Comparison of ENCODE assay signal across 29 cellular contexts in the genomic region with DNA sequence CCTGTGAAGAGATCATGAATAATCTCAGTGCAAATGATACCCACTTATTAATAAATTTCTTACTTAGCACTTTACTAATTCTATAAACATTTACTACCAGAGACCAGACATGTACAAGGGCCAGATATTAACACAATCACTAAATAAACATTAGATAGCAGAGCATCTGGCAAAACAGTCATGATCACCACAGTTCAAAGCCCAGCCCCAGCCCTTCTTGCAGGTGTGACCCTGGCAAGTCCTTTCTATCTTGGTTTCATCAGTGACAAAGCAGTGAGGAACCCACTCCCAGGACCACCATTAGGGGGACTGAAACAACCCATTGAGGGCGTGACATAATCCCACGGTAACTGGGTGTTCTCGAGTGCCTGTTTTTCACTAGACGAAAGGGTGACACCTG. TPM values are rescaled to one million over a fixed set of nuclear protein-coding genes. Genes with fewer than 3 reads are reported as not detected.
DNase-seq lines count a peak whose midpoint lies in the region; ATAC-seq and TF ChIP-seq lines count a peak whose summit lies in the region.
"Had no signal": no experiment of that assay in that cellular context is flagged by ENCODE, and none has a peak within 500 bp of the region (broad histone marks: within the 10 kb centered on the region; RNA-seq: fewer than 3 reads in every experiment).

No MANE protein-coding gene starts in this region.

- no peaks in the 10 kb centered on the region for H3K27me3 Mint-ChIP-seq in activated naive CD8-positive, alpha-beta T cell
- no peaks in the 10 kb centered on the region for H3K27me3 Mint-ChIP-seq in activated naive CD8-positive, alpha-beta T cell treated with anti-CD3 and anti-CD28 coated beads, Interleukin-2, amount 50 U/mL, for 24 hours
- peaks cover 8% of the 10 kb centered on the region for H3K27me3 Mint-ChIP-seq in glutamatergic neuron (ENCODE audit: unreplicated experiment)
- H3K27me3 Mint-ChIP-seq: activated CD4-positive, alpha-beta T cell treated with anti-CD3 and anti-CD28 coated beads, Interleukin-2, amount 10 ng/mL, durations not matched to agents 7 days and 5 days had no signal

- no peak overlapping the region for H3K27ac ChIP-seq in prostate gland
- H3K27ac ChIP-seq in vagina: no peak overlapping the region
- H3K27ac ChIP-seq: brain microvascular endothelial cell, left ventricle myocardium inferior, skin epidermis, WERI-Rb-1 had no signal

- H3K27me3 ChIP-seq in prostate gland (replicated peaks; ENCODE audit: insufficient read depth) (no peaks in the 10 kb centered on the region), vagina (no peaks in the 10 kb centered on the region)
- H3K27me3 ChIP-seq: brain microvascular endothelial cell had no signal

- H3K9me3 Mint-ChIP-seq in activated naive CD8-positive, alpha-beta T cell (ENCODE audit: low read depth): no peaks in the 10 kb centered on the region
- no peaks in the 10 kb centered on the region for H3K9me3 Mint-ChIP-seq in activated naive CD8-positive, alpha-beta T cell treated with anti-CD3 and anti-CD28 coated beads, Interleukin-2, amount 50 U/mL, for 24 hours
- peaks cover 3% of the 10 kb centered on the region for H3K9me3 Mint-ChIP-seq in glutamatergic neuron (ENCODE audit: unreplicated experiment)
- H3K9me3 Mint-ChIP-seq: activated CD4-positive, alpha-beta T cell treated with anti-CD3 and anti-CD28 coated beads, Interleukin-2, amount 10 ng/mL, durations not matched to agents 7 days and 5 days; immature natural killer cell; nephron had no signal

- H3K4me3 ChIP-seq in prostate gland: no peak overlapping the region
- H3K4me3 ChIP-seq in vagina: no peak overlapping the region
- H3K4me3 ChIP-seq: HAP-1, left ventricle myocardium inferior, skin epidermis had no signal

- H3K4me1 ChIP-seq in prostate gland (replicated peaks): no peaks in the 10 kb centered on the region
- H3K4me1 ChIP-seq in vagina: peaks cover 6% of the 10 kb centered on the region
- H3K4me1 ChIP-seq: HAP-1 had no signal

- H3K27ac Mint-ChIP-seq in activated naive CD8-positive, alpha-beta T cell: peak overlapping the region; percentile 28
- no peak overlapping the region for H3K27ac Mint-ChIP-seq in activated naive CD8-positive, alpha-beta T cell treated with anti-CD3 and anti-CD28 coated beads, Interleukin-2, amount 50 U/mL, for 24 hours
- peak overlapping the region; percentile 36 for H3K27ac Mint-ChIP-seq in glutamatergic neuron (ENCODE audit: unreplicated experiment)
- H3K27ac Mint-ChIP-seq: activated CD4-positive, alpha-beta T cell treated with anti-CD3 and anti-CD28 coated beads, Interleukin-2, amount 10 ng/mL, durations not matched to agents 7 days and 5 days; immature natural killer cell; nephron had no signal

- H3K36me3 ChIP-seq in prostate gland (peaks cover 18 to 42% of the 10 kb centered on the region in 2 donors), vagina (peaks cover 0 to 95% of the 10 kb centered on the region in 2 donors)

- H3K4me3 Mint-ChIP-seq in activated naive CD8-positive, alpha-beta T cell: no peak overlapping the region
- H3K4me3 Mint-ChIP-seq in activated naive CD8-positive, alpha-beta T cell treated with anti-CD3 and anti-CD28 coated beads, Interleukin-2, amount 50 U/mL, for 24 hours: no peak overlapping the region
- H3K4me3 Mint-ChIP-seq in glutamatergic neuron (ENCODE audit: unreplicated experiment): no peak overlapping the region
- H3K4me3 Mint-ChIP-seq: activated CD4-positive, alpha-beta T cell treated with anti-CD3 and anti-CD28 coated beads, Interleukin-2, amount 10 ng/mL, durations not matched to agents 7 days and 5 days; immature natural killer cell; nephron had no signal

- no peak for DNase-seq in activated naive CD8-positive, alpha-beta T cell treated with anti-CD3 and anti-CD28 coated beads, Interleukin-2, amount 50 U/mL, for 24 hours
- DNase-seq in glutamatergic neuron (no peak), posterior vena cava (ENCODE audit: low spot score) (peak; percentile 26), NCI-H1417 (lab: John Stamatoyannopoulos, UW) (no peak), prostate gland (ENCODE audit: low spot score) (no peak), vagina (ENCODE audit: extremely low spot score in 2 of 2) (no peak)
- DNase-seq: ACHN; activated CD4-positive, alpha-beta T cell treated with anti-CD3 and anti-CD28 coated beads, Interleukin-2, amount 10 ng/mL, durations not matched to agents 7 days and 5 days; activated effector memory CD4-positive, alpha-beta T cell treated with Interleukin-2 at 50 U/mL for 16 hours; brain microvascular endothelial cell; C1 segment of cervical spinal cord; Calu3; effector CD4-positive, alpha-beta T cell; foreskin fibroblast; hippocampal formation; immature natural killer cell; left ventricle myocardium inferior; midbrain; stimulated activated CD4-positive, alpha-beta T cell treated with anti-CD3 and anti-CD28 coated beads, Interleukin-1b, Interleukin-23, amount 100 ng/mL, for 48 hours; substantia nigra; T-helper 9 cell; WERI-Rb-1 had no signal

- H3K9me3 ChIP-seq in prostate gland (no peaks in the 10 kb centered on the region), vagina (no peaks in the 10 kb centered on the region)
- H3K9me3 ChIP-seq: HAP-1, left ventricle myocardium inferior had no signal

- H3K4me1 Mint-ChIP-seq in activated naive CD8-positive, alpha-beta T cell (ENCODE audit: low read depth): peaks cover 30% of the 10 kb centered on the region
- H3K4me1 Mint-ChIP-seq in activated naive CD8-positive, alpha-beta T cell treated with anti-CD3 and anti-CD28 coated beads, Interleukin-2, amount 50 U/mL, for 24 hours: peaks cover 15% of the 10 kb centered on the region
- peaks cover 13% of the 10 kb centered on the region for H3K4me1 Mint-ChIP-seq in glutamatergic neuron (ENCODE audit: low read depth, unreplicated experiment)

- TF ChIP-seq POLR2A in prostate gland (IDR thresholded peaks at IDR 0.05): no peak
- TF ChIP-seq POLR2A in vagina (IDR thresholded peaks at IDR 0.05): no peak

- ATAC-seq in activated naive CD8-positive, alpha-beta T cell treated with anti-CD3 and anti-CD28 coated beads, Interleukin-2, amount 50 U/mL, for 24 hours: no peak

- TF ChIP-seq CTCF in glutamatergic neuron (IDR thresholded peaks at IDR 0.05; ENCODE audit: partially characterized antibody, unreplicated experiment) (no peak), prostate gland (IDR thresholded peaks at IDR 0.05) (no peak), vagina (IDR thresholded peaks at IDR 0.05) (no peak)

- peaks cover 7% of the 10 kb centered on the region for H3K36me3 Mint-ChIP-seq in activated naive CD8-positive, alpha-beta T cell
- H3K36me3 Mint-ChIP-seq in activated naive CD8-positive, alpha-beta T cell treated with anti-CD3 and anti-CD28 coated beads, Interleukin-2, amount 50 U/mL, for 24 hours (ENCODE audit: low read depth): peaks cover 51% of the 10 kb centered on the region
- H3K36me3 Mint-ChIP-seq in glutamatergic neuron (ENCODE audit: unreplicated experiment): no peaks in the 10 kb centered on the region

- WGBS in prostate gland: 86% methylated on average over 4 of the region's 4 CpGs

- intact Hi-C loops in posterior vena cava (cut with DNase I) (no loop called here), prostate gland (cut with DNase I) (no loop called here), vagina (cut with DNase I) (no loop called here)

RNA-seq across cellular contexts. Expression of a gene that starts 11.6 kb away (rescaled TPM):
- 39.5 TPM for total RNA-seq in glutamatergic neuron (ENCODE audit: unreplicated experiment)
- 10 to 100 TPM; 26.8 to 26.9 TPM for total RNA-seq in posterior vena cava
- 10 to 100 TPM; 47.7 to 87.0 TPM for total RNA-seq in prostate gland
- total RNA-seq in vagina: 36.8 TPM

RNA-seq across cellular contexts. Expression of a gene that starts 53.5 kb away (rescaled TPM):
- not detected for total RNA-seq in glutamatergic neuron (ENCODE audit: unreplicated experiment)
- not detected for total RNA-seq in posterior vena cava
- under 1 TPM in 1 of 2 donors, not detected in 1; 0.17 TPM for total RNA-seq in prostate gland
- total RNA-seq in vagina: not detected
- total RNA-seq: activated CD4-positive, alpha-beta T cell treated with anti-CD3 and anti-CD28 coated beads, Interleukin-2, amount 10 ng/mL, durations not matched to agents 7 days and 5 days; Calu3; chondrocyte; epithelial cell of proximal tubule; left ventricle myocardium inferior; ureter had no signal

RNA-seq across cellular contexts. Expression of a gene that starts 59.9 kb away (rescaled TPM):
- total RNA-seq in glutamatergic neuron (ENCODE audit: unreplicated experiment) (not detected), posterior vena cava (under 1 TPM; 0.86 to 0.88 TPM), prostate gland (1 to 10 TPM in 1 of 2 donors, not detected in 1; 6.9 TPM), vagina (4.2 TPM)
- total RNA-seq: activated CD4-positive, alpha-beta T cell treated with anti-CD3 and anti-CD28 coated beads, Interleukin-2, amount 10 ng/mL, durations not matched to agents 7 days and 5 days; chondrocyte; ureter had no signal
